15 cellular contexts compared by ENCODE assay signal in genomic region chr10:48406204-48406603, GRCh38.
A peak's percentile ranks its signal among the peaks of the same experiment; 100 is the strongest.
DNase-seq lines count a peak whose midpoint lies in the region; ATAC-seq, FAIRE-seq and TF ChIP-seq lines count a peak whose summit lies in the region.
"Had no signal": no experiment of that assay in that cellular context is flagged by ENCODE, and none has a peak within 500 bp of the region (broad histone marks: within the 10 kb centered on the region; RNA-seq: fewer than 3 reads in every experiment).

No MANE protein-coding gene starts in this region.

- no peaks in the 10 kb centered on the region for H3K9me2 ChIP-seq in PC-3 (replicated peaks; ENCODE audit: low read length)

- H3F3A ChIP-seq in PC-3 (ENCODE audit: low read length, unreplicated experiment) = no peaks in the 10 kb centered on the region

- TF ChIP-seq POLR2A in GM12891 (IDR thresholded peaks at IDR 0.05; ENCODE audit: low read depth, low read length) = no peak

- no peak overlapping the region for H3K4me2 ChIP-seq in PC-3 (ENCODE audit: low read length)

- intact Hi-C loops in PC-3 (cut with micrococcal nuclease) = loop anchor here (5.0 kb wide), 1 partner anchor 39 kb away; no protein-coding TSS in a partner anchor

- peaks cover 8% of the 10 kb centered on the region for H3K4me1 ChIP-seq in PC-3 (ENCODE audit: insufficient read depth, low read length)
- H3K4me1 ChIP-seq: ascending aorta, stomach had no signal

- DNase-seq in GM12891 (ENCODE audit: insufficient read length, low spot score) (no peak), PC-3 (peak; percentile 65), epithelial cell of prostate (ENCODE audit: low read depth, low spot score) (peak; percentile 58), retinal pigment epithelial cell (ENCODE audit: low read depth) (peak; percentile 71), NCI-H2171 (lab: John Stamatoyannopoulos, UW) (no peak), SW480 (ENCODE audit: low spot score) (no peak)
- no peak for DNase-seq in activated CD8-positive, alpha-beta memory T cell treated with anti-CD3 and anti-CD28 coated beads, Interleukin-2, amount 10 ng/mL, durations not matched to agents 7 days and 5 days
- DNase-seq: Caco-2; esophagus squamous epithelium; stimulated activated CD4-positive, alpha-beta T cell treated with anti-CD3 and anti-CD28 coated beads, Interleukin-1b, Interleukin-23, amount 100 ng/mL, for 48 hours; stomach had no signal

- BruUV-seq in PC-3 (replicated peaks; lab: Mats Ljungman, UMichigan) = no TSS peak

- peaks cover 12% of the 10 kb centered on the region for H3K36me3 Mint-ChIP-seq in activated CD8-positive, alpha-beta memory T cell treated with anti-CD3 and anti-CD28 coated beads, Interleukin-2, amount 10 ng/mL, durations not matched to agents 7 days and 5 days

- H3K36me3 ChIP-seq in PC-3 (ENCODE audit: low read depth, low read length) = peaks cover 5% of the 10 kb centered on the region; the same call in 1 of the 2 replicates

- H3K4me3 ChIP-seq in PC-3 (ENCODE audit: low read length) = no peak overlapping the region
- no peak overlapping the region for H3K4me3 ChIP-seq in retinal pigment epithelial cell (ENCODE audit: low read length)
- H3K4me3 ChIP-seq: ascending aorta, esophagus squamous epithelium, stomach had no signal

- H3K9me3 Mint-ChIP-seq in activated CD8-positive, alpha-beta memory T cell treated with anti-CD3 and anti-CD28 coated beads, Interleukin-2, amount 10 ng/mL, durations not matched to agents 7 days and 5 days (ENCODE audit: low read depth) = peaks cover 1% of the 10 kb centered on the region
- H3K9me3 Mint-ChIP-seq: T-helper 1 cell treated with Interleukin-12 subunit alpha and Interleukin-12 subunit beta and Interleukin-4 antibody, amounts not matched to agents 30 μg/mL and 1 μg/mL, for 36 hours had no signal

- ATAC-seq in PC-3 (peak; percentile 91), GM19395 (IDR thresholded peaks at IDR 0.05; ENCODE audit: unreplicated experiment) (no peak)
- ATAC-seq in activated CD8-positive, alpha-beta memory T cell treated with anti-CD3 and anti-CD28 coated beads, Interleukin-2, amount 10 ng/mL, durations not matched to agents 7 days and 5 days = no peak
- ATAC-seq: left lobe of liver had no signal

- H3K4me1 Mint-ChIP-seq in activated CD8-positive, alpha-beta memory T cell treated with anti-CD3 and anti-CD28 coated beads, Interleukin-2, amount 10 ng/mL, durations not matched to agents 7 days and 5 days = no peaks in the 10 kb centered on the region

- H3K79me2 ChIP-seq in PC-3 (ENCODE audit: low read length) = no peaks in the 10 kb centered on the region

- no peaks in the 10 kb centered on the region for H3K9me3 ChIP-seq in PC-3 (ENCODE audit: low read length)
- H3K9me3 ChIP-seq: ascending aorta, Caco-2, esophagus squamous epithelium, stomach had no signal

- POLR2A ChIA-PET in PC-3 (lab: Charles Lee; ENCODE audit: unreplicated experiment) = no interaction called here

- H4K20me1 ChIP-seq in PC-3 (ENCODE audit: low read length) = no peaks in the 10 kb centered on the region

- TF ChIP-seq CTCF in PC-3 (conservative IDR thresholded peaks at IDR 0.05; ENCODE audit: low read depth, low read length) (0 out of 2 replicates have a peak, but pooled peaks have one; percentile 24), retinal pigment epithelial cell (conservative IDR thresholded peaks at IDR 0.05; ENCODE audit: low read depth, low read length) (peak; percentile 31)

- H3K27ac ChIP-seq in PC-3 (ENCODE audit: low read length) (no peak overlapping the region), epithelial cell of prostate (peak overlapping the region; percentile 34)
- H3K27ac ChIP-seq: ascending aorta, esophagus squamous epithelium, stomach had no signal

- H3K9ac ChIP-seq in PC-3 (ENCODE audit: low read length) = no peak overlapping the region

- FAIRE-seq in GM12891 (lab: Jason Lieb, UNC) = peak; percentile 51

- H3K27ac Mint-ChIP-seq in activated CD8-positive, alpha-beta memory T cell treated with anti-CD3 and anti-CD28 coated beads, Interleukin-2, amount 10 ng/mL, durations not matched to agents 7 days and 5 days = no peak overlapping the region
- H3K27ac Mint-ChIP-seq: T-helper 1 cell treated with Interleukin-12 subunit alpha and Interleukin-12 subunit beta and Interleukin-4 antibody, amounts not matched to agents 30 μg/mL and 1 μg/mL, for 36 hours had no signal

- H2AFZ ChIP-seq in PC-3 (ENCODE audit: low read length) = no peak overlapping the region

- H3K27me3 Mint-ChIP-seq in activated CD8-positive, alpha-beta memory T cell treated with anti-CD3 and anti-CD28 coated beads, Interleukin-2, amount 10 ng/mL, durations not matched to agents 7 days and 5 days = no peaks in the 10 kb centered on the region

- no peak overlapping the region for H3K4me3 Mint-ChIP-seq in activated CD8-positive, alpha-beta memory T cell treated with anti-CD3 and anti-CD28 coated beads, Interleukin-2, amount 10 ng/mL, durations not matched to agents 7 days and 5 days
- H3K4me3 Mint-ChIP-seq: T-helper 1 cell treated with Interleukin-12 subunit alpha and Interleukin-12 subunit beta and Interleukin-4 antibody, amounts not matched to agents 30 μg/mL and 1 μg/mL, for 36 hours had no signal

- CTCF ChIA-PET in PC-3 (lab: Charles Lee) = no interaction called here
- CTCF ChIA-PET in activated CD8-positive, alpha-beta memory T cell treated with anti-CD3 and anti-CD28 coated beads, Interleukin-2, amount 10 ng/mL, durations not matched to agents 7 days and 5 days (lab: Charles Lee) = interaction anchor here (2.1 kb wide), 1 partner anchor 250 kb away, joined by 8 read pairs; no protein-coding TSS in a partner anchor

- H3K27me3 ChIP-seq in PC-3 (ENCODE audit: low read length) = no peaks in the 10 kb centered on the region
- H3K27me3 ChIP-seq: ascending aorta, esophagus squamous epithelium, stomach had no signal

TF ChIP-seq in GM12891, 5 proteins besides CTCF, POLR2A, EP300 and RAD21:
- TF ChIP-seq TAF1 (IDR thresholded peaks at IDR 0.05; ENCODE audit: low read depth, low read length) = no peak
- TF ChIP-seq POLR2AphosphoS5 (IDR thresholded peaks at IDR 0.05; ENCODE audit: low read depth, low read length) = no peak
- TF ChIP-seq POU2F2 (IDR thresholded peaks at IDR 0.05; ENCODE audit: low read depth, low read length) = no peak
- no peak for TF ChIP-seq SPI1 (IDR thresholded peaks at IDR 0.05; ENCODE audit: low read depth, low read length)
- no peak for TF ChIP-seq PAX5 (IDR thresholded peaks at IDR 0.05; ENCODE audit: insufficient read depth, low read length, severe bottlenecking)

Comparison
In these comparisons a context has a peak if more than half of its experiments do, and no peak if none do; other contexts are left out.
1. DNase-seq: peak in PC-3 (single experiment), epithelial cell of prostate (single experiment) and retinal pigment epithelial cell (single experiment); none in GM12891 (single experiment), activated CD8-positive, alpha-beta memory T cell treated with anti-CD3 and anti-CD28 coated beads, Interleukin-2, amount 10 ng/mL, durations not matched to agents 7 days and 5 days (single experiment), NCI-H2171 (single experiment) and SW480 (single experiment).